16 cellular contexts compared by ENCODE assay signal in the genomic region with DNA sequence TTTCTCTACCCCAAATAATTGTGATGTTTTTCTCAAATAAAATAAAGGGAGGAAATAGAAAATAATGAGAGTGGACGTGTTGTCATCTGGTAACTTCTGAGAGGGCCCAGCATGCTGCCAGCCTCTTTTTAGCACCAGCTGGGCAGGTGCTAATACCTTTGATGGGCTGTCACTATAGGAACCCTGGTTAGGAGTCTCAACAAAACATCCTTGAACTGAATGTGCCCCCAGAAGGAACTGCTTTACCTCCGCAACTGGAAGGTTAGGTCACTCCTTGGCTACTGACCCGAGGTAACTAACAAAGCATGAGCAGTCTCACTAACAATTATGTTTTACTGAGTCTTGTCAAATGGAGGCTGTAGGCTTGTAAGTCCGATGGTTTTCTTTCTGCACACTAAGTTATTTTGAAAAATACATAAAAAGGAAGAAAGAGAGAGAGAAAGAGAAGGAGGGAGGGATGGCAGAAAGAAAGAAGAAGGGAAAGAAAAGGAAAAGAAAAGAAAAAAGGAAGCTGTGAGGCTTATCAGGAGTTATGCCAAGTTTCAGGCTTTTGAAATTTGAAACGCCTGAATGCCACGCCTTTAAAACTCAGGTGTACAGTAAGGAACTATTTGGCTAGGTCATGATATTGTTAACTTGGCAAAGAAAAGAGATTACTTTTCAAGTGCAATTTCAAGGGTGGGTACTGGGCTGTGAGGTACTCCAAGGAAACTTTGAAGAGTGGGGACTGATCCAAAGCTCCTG.
A peak's percentile ranks its signal among the peaks of the same experiment; 100 is the strongest.
DNase-seq lines count a peak whose midpoint lies in the region; ATAC-seq, FAIRE-seq and TF ChIP-seq lines count a peak whose summit lies in the region.
"Had no signal": no experiment of that assay in that cellular context is flagged by ENCODE, and none has a peak within 500 bp of the region (broad histone marks: within the 10 kb centered on the region; RNA-seq: fewer than 3 reads in every experiment).

No MANE protein-coding gene starts in this region.

- H3K9me3 Mint-ChIP-seq in Calu3 (ENCODE audit: low read depth, unreplicated experiment) (no peaks in the 10 kb centered on the region), mesothelial cell of epicardium (peaks cover 5% of the 10 kb centered on the region)
- H3K9me3 Mint-ChIP-seq: immature natural killer cell had no signal

- H3K27ac ChIP-seq in K562 (ENCODE audit: extremely low read depth, low read depth, low read length), result no peak overlapping the region
- H3K27ac ChIP-seq in adrenal gland, result no peak overlapping the region
- H3K27ac ChIP-seq: ascending aorta, dorsolateral prefrontal cortex, tibial artery had no signal

- no TSS peak for BruUV-seq in Calu3 (replicated peaks; lab: Mats Ljungman, UMichigan)
- BruUV-seq in K562 (replicated peaks; lab: Mats Ljungman, UMichigan), result no TSS peak

- no peaks in the 10 kb centered on the region for H3K79me2 ChIP-seq in K562 (ENCODE audit: control insufficient read depth, insufficient read depth, low read length)

- H3K9ac ChIP-seq in K562 (ENCODE audit: insufficient read depth in 1 of 2, low read depth in 2 of 2, low read length in 2 of 2), result no peak overlapping the region

- WGBS in K562 (ENCODE audit: insufficient coverage, low coverage, missing lambda C conversion rate), result 6% methylated on average over 6 of the region's 6 CpGs
- WGBS in adrenal gland, 4 donors, result 73 to 84% (median 79%) methylated on average over 6 of the region's 6 CpGs

- no peaks in the 10 kb centered on the region for H3K27me3 Mint-ChIP-seq in Calu3 (ENCODE audit: unreplicated experiment)
- no peaks in the 10 kb centered on the region for H3K27me3 Mint-ChIP-seq in mesothelial cell of epicardium (ENCODE audit: low read depth)

- TF ChIP-seq POLR2A in K562 (conservative IDR thresholded peaks at IDR 0.05) (no peak), adrenal gland (IDR thresholded peaks at IDR 0.05) (no peak)

- H4K20me1 ChIP-seq in K562 (replicated peaks; ENCODE audit: control insufficient read depth, insufficient read depth, low read length), result no peaks in the 10 kb centered on the region

- peak; percentile 47 for ATAC-seq in K562
- ATAC-seq in HG03045 (IDR thresholded peaks at IDR 0.05; ENCODE audit: unreplicated experiment), result no peak
- ATAC-seq in GM18498 (IDR thresholded peaks at IDR 0.05; ENCODE audit: unreplicated experiment), result no peak

- TF ChIP-seq RAD21 in Ishikawa (IDR thresholded peaks at IDR 0.05; ENCODE audit: low read depth), result peak; percentile 11; the same call in 1 of the 2 replicates
- TF ChIP-seq RAD21 in K562 (CRISPR knock-in tag; conservative IDR thresholded peaks at IDR 0.05 in 1 of 2, IDR thresholded peaks at IDR 0.05 in 1 of 2), result no peak

- H3K36me3 Mint-ChIP-seq in Calu3 (ENCODE audit: insufficient read depth, unreplicated experiment), result no peaks in the 10 kb centered on the region
- no peaks in the 10 kb centered on the region for H3K36me3 Mint-ChIP-seq in mesothelial cell of epicardium

- peak overlapping the region; percentile 17; the same call in 1 of the 2 replicates for H3K4me2 ChIP-seq in K562 (ENCODE audit: insufficient read depth, low read length)

- POLR2A ChIA-PET in K562 (lab: Yijun Ruan, JAX), result interaction anchor here (0.7 to 2.5 kb wide), 4 partner anchors 12 to 63 kb away, joined by 3 to 9 read pairs (median 4); no protein-coding TSS in a partner anchor

- in situ Hi-C loops in K562 (cut with MboI), result no loop called here

- H3K9me1 ChIP-seq in K562 (ENCODE audit: control insufficient read depth, insufficient read depth, low read length), result no peaks in the 10 kb centered on the region

- no peaks in the 10 kb centered on the region for H3K27me3 ChIP-seq in K562 (ENCODE audit: control insufficient read depth in 2 of 2, insufficient read depth in 2 of 2, low read length in 2 of 2)
- no peaks in the 10 kb centered on the region for H3K27me3 ChIP-seq in adrenal gland
- H3K27me3 ChIP-seq: ascending aorta, tibial artery had no signal

- peak; percentile 44 for DNase-seq in Calu3
- peak in 1 of 4 experiments; percentile 31 for DNase-seq in K562 (ENCODE audit: extremely low read depth in 1 of 4, low spot score in 3 of 4)
- no peak for DNase-seq in mesothelial cell of epicardium (ENCODE audit: low spot score in 2 of 2, unreplicated experiment in 2 of 2)
- no peak for DNase-seq in adrenal gland
- no peak for DNase-seq in stimulated activated CD4-positive, alpha-beta T cell treated with anti-CD3 and anti-CD28 coated beads, Interleukin-4, amount 100 ng/mL, for 1 hour
- DNase-seq: AML-193, DMS 273 treated with DMSO at 0.1 percent for 48 hours, dorsolateral prefrontal cortex, HCEC 1CT, immature natural killer cell, NCI-H2029, tibial artery had no signal

- TF ChIP-seq EP300 in Ishikawa (IDR thresholded peaks at IDR 0.05; ENCODE audit: borderline replicate concordance), result peak; percentile 81
- no peak for TF ChIP-seq EP300 in K562 (IDR thresholded peaks at IDR 0.05; ENCODE audit: low read length)

- peak overlapping the region; percentile 69 for H2AFZ ChIP-seq in K562 (ENCODE audit: low read depth, low read length)

- TF ChIP-seq CTCF in Calu3 (IDR thresholded peaks at IDR 0.05; ENCODE audit: unreplicated experiment), result no peak
- no peak for TF ChIP-seq CTCF in K562 (IDR thresholded peaks at IDR 0.05 in 2 of 3, conservative IDR thresholded peaks at IDR 0.05 in 1 of 3; ENCODE audit: insufficient read depth in 2 of 3, low read depth in 1 of 3, low read length in 3 of 3)
- TF ChIP-seq CTCF in mesothelial cell of epicardium (IDR thresholded peaks at IDR 0.05; ENCODE audit: unreplicated experiment), result no peak
- no peak for TF ChIP-seq CTCF in adrenal gland (IDR thresholded peaks at IDR 0.05)

- H3K4me3 ChIP-seq in K562 (no peak overlapping the region), adrenal gland (no peak overlapping the region)
- H3K4me3 ChIP-seq: ascending aorta, dorsolateral prefrontal cortex, tibial artery had no signal

- H3K4me1 ChIP-seq in K562 (replicated peaks in 1 of 2; ENCODE audit: control insufficient read depth in 2 of 2, insufficient read depth in 2 of 2, low read length in 2 of 2), result peaks cover 3 to 14% of the 10 kb centered on the region in 2 experiments; a peak in 2 of 5 replicates
- peaks cover 0 to 10% of the 10 kb centered on the region in 2 donors for H3K4me1 ChIP-seq in adrenal gland (replicated peaks in 1 of 2)
- H3K4me1 ChIP-seq: ascending aorta had no signal

- CTCF ChIA-PET in Calu3 (lab: Charles Lee), result interaction anchor here (0.6 to 1.0 kb wide), 3 partner anchors 12 to 125 kb away, joined by 3 to 7 read pairs (median 4); no protein-coding TSS in a partner anchor
- CTCF ChIA-PET in K562 (lab: Yijun Ruan, JAX; ENCODE audit: low intra/inter-chr PET ratio), result no interaction called here

- peaks cover 43% of the 10 kb centered on the region for H3K4me1 Mint-ChIP-seq in Calu3 (ENCODE audit: low read depth, unreplicated experiment)
- peaks cover 47% of the 10 kb centered on the region for H3K4me1 Mint-ChIP-seq in mesothelial cell of epicardium
- H3K4me1 Mint-ChIP-seq: immature natural killer cell had no signal

- intact Hi-C loops in Calu3 (cut with micrococcal nuclease; ENCODE audit: unreplicated experiment) (loop anchor here (2.0 kb wide), 2 partner anchors 44 to 84 kb away; no protein-coding TSS in a partner anchor), K562 (cut with micrococcal nuclease) (no loop called here), adrenal gland (cut with DNase I) (no loop called here)

- H3K4me3 Mint-ChIP-seq in Calu3 (ENCODE audit: low read depth, unreplicated experiment), result peak overlapping the region; percentile 38
- H3K4me3 Mint-ChIP-seq in mesothelial cell of epicardium, result no peak overlapping the region
- H3K4me3 Mint-ChIP-seq: immature natural killer cell had no signal

- H3K27ac Mint-ChIP-seq in Calu3 (ENCODE audit: unreplicated experiment) (peak overlapping the region; percentile 81), mesothelial cell of epicardium (peak overlapping the region; percentile 95)
- H3K27ac Mint-ChIP-seq: immature natural killer cell had no signal

- H3K36me3 ChIP-seq in K562 (ENCODE audit: control insufficient read depth, insufficient read depth, low read length), result no peaks in the 10 kb centered on the region
- no peaks in the 10 kb centered on the region for H3K36me3 ChIP-seq in adrenal gland (replicated peaks in 1 of 2)
- H3K36me3 ChIP-seq: ascending aorta, tibial artery had no signal

- H3K9me3 ChIP-seq in K562 (replicated peaks; ENCODE audit: control insufficient read depth, insufficient read depth, low read depth, low read length) (no peaks in the 10 kb centered on the region), adrenal gland (replicated peaks in 1 of 3) (no peaks in the 10 kb centered on the region)
- H3K9me3 ChIP-seq: ascending aorta, tibial artery had no signal

- FAIRE-seq in K562 (lab: Jason Lieb, UNC), result peak; percentile 51

TF ChIP-seq in Ishikawa, 13 proteins besides CTCF, POLR2A, EP300 and RAD21 (continues in another document):
- TF ChIP-seq CEBPB (IDR thresholded peaks at IDR 0.05), result peak; percentile 7; the same call in 1 of the 2 replicates
- peak; percentile 91 for TF ChIP-seq NFIC (IDR thresholded peaks at IDR 0.05)
- TF ChIP-seq USF1 (IDR thresholded peaks at IDR 0.05), result no peak; the same call in 1 of the 2 replicates
- TF ChIP-seq TCF12 (IDR thresholded peaks at IDR 0.05; ENCODE audit: low read depth), result peak; percentile 93
- TF ChIP-seq EGR1 (IDR thresholded peaks at IDR 0.05), result no peak
- no peak for TF ChIP-seq ZBTB7A (IDR thresholded peaks at IDR 0.05; ENCODE audit: low read depth)
- TF ChIP-seq FOXM1 (IDR thresholded peaks at IDR 0.05; ENCODE audit: borderline replicate concordance, low read depth), result peak; percentile 76

TF ChIP-seq in K562, 482 proteins besides CTCF, POLR2A, EP300 and RAD21 (continues in another document):
- TF ChIP-seq ZBTB43 (CRISPR knock-in tag; IDR thresholded peaks at IDR 0.05), result no peak
- no peak for TF ChIP-seq EHMT2 (IDR thresholded peaks at IDR 0.05)
